In the genomic region with DNA sequence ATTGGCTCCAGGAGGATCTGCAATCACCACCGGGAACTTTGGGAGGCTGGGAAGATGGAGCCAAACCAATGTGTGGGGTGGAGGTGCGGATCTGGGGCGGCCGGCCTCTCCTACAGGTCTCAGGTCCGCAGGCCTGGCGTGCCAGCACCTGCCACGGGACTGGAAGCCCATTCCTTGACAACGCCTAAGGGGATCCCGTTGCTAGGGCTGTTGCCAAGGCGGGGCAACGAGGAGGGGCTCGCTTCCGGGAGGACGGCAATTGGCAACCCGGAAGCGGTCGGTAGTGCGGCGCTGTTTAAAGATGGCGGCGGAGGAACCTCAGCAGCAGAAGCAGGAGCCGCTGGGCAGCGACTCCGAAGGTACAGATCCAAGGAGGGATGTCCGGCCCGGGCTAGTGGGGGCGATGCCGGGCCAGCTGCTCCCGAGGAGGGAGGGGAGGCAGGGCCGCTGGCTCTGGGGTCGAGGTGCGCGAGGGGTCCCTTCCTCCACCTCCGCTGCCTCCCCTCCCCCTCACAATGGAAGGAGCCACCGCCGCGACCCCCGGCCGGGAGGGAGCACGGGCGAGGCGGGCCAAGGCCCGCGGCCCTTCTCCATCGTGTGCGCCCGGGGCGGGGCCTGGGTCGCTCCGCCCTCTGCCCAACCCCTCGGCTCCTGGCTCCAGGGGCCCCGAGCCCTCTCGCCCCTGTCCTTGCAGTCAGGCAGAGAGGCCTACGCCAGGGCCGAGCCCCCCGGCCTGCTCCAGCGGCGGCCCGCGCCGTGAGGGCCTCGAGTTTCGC, we compare ENCODE assay signal across 8 cellular contexts. TPM values are rescaled to one million over a fixed set of nuclear protein-coding genes. Genes with fewer than 3 reads are reported as not detected.
A peak's percentile ranks its signal among the peaks of the same experiment; 100 is the strongest.
DNase-seq lines count a peak whose midpoint lies in the region; ATAC-seq and TF ChIP-seq lines count a peak whose summit lies in the region.

OTUB1 (plus strand) TSS at position 283 of the 776 bp plus-strand sequence; CDS start at position 302, 19 bp downstream.

- H3K4me3 ChIP-seq in GM12864 (ENCODE audit: low read depth, low read length) (peak within 1 kb of the TSS; percentile 91), upper lobe of right lung (peak within 1 kb of the TSS; percentile 99)

- TF ChIP-seq CTCF in GM12864 (IDR thresholded peaks at IDR 0.05; ENCODE audit: low read depth, low read length, missing control alignments) (no peak), upper lobe of right lung (IDR thresholded peaks at IDR 0.05) (no peak)

- ATAC-seq in HG02798 (IDR thresholded peaks at IDR 0.05; ENCODE audit: poor library complexity, unreplicated experiment) (peak; percentile 85), left cardiac atrium (peak; percentile 97), upper lobe of right lung (peak; percentile 96)

- DNase-seq in GM12864 (ENCODE audit: low read depth): peak; percentile 75
- DNase-seq in NCI-H146 (lab: John Stamatoyannopoulos, UW): peak; percentile 98
- peak; percentile 84 for DNase-seq in amniotic epithelial cell (ENCODE audit: low read depth)
- DNase-seq in left cardiac atrium: peak; percentile 94
- DNase-seq in posterior vena cava (ENCODE audit: low spot score): peak; percentile 96
- peak; percentile 97 for DNase-seq in upper lobe of right lung

- intact Hi-C loops in T-helper 1 cell treated with Interleukin-12 subunit alpha and Interleukin-12 subunit beta and Interleukin-4 antibody, amounts not matched to agents 30 ng/mL and 1 ng/mL, for 36 hours (cut with micrococcal nuclease): loop anchor here (1.0 to 5.0 kb wide), 7 partner anchors 12 to 331 kb away; partner anchors contain the start of genes COX8A, MACROD1, TRMT112 and ZFTA
- intact Hi-C loops in left cardiac atrium (cut with DNase I) (no loop called here), posterior vena cava (cut with DNase I) (no loop called here), upper lobe of right lung (cut with DNase I) (no loop called here)

- H3K36me3 ChIP-seq in upper lobe of right lung: peaks cover 28% of the 10 kb centered on the region

- no peaks in the 10 kb centered on the region for H3K9me3 ChIP-seq in upper lobe of right lung

- peaks cover 17% of the 10 kb centered on the region for H3K4me1 ChIP-seq in upper lobe of right lung

- H3K27me3 ChIP-seq in upper lobe of right lung: no peaks in the 10 kb centered on the region

- peak within 1 kb of the TSS; percentile 89 for H3K27ac ChIP-seq in upper lobe of right lung

RNA-seq across cellular contexts. Expression of gene OTUB1, which starts in this region (rescaled TPM):
- total RNA-seq in T-helper 1 cell treated with Interleukin-12 subunit alpha and Interleukin-12 subunit beta and Interleukin-4 antibody, amounts not matched to agents 30 ng/mL and 1 ng/mL, for 36 hours: 107 and 108 TPM in 2 replicates
- 10 to 100 TPM; 44.4 to 47.8 TPM for total RNA-seq in left cardiac atrium
- total RNA-seq in posterior vena cava: 10 to 100 TPM; 37.7 to 41.3 TPM
- total RNA-seq in upper lobe of right lung: 60.6 TPM

Comparison
In these comparisons a context has a peak if more than half of its experiments do, and no peak if none do; other contexts are left out.
1. Peak in every context shown above with its lines: DNase-seq, ATAC-seq, H3K4me3 ChIP-seq and H3K27ac ChIP-seq.